ENCODE assay signal across 1 cellular context in genomic region chr18:12639990-12640880, GRCh38.
TF ChIP-seq lines count a peak whose summit lies in the region.

No MANE protein-coding gene starts in this region.

TF ChIP-seq in GM23338, 12 proteins besides CTCF, POLR2A, EP300 and RAD21 (continued from another document):
- no peak for TF ChIP-seq REST (IDR thresholded peaks at IDR 0.05; ENCODE audit: unreplicated experiment)
- TF ChIP-seq ZNF462 (CRISPR knock-in tag; IDR thresholded peaks at IDR 0.05) = no peak
- TF ChIP-seq ZNF114 (CRISPR knock-in tag; IDR thresholded peaks at IDR 0.05) = no peak
- no peak for TF ChIP-seq CREB1 (CRISPR knock-in tag; IDR thresholded peaks at IDR 0.05; ENCODE audit: low read depth)
